7 cellular contexts compared by ENCODE assay signal in the genomic region with DNA sequence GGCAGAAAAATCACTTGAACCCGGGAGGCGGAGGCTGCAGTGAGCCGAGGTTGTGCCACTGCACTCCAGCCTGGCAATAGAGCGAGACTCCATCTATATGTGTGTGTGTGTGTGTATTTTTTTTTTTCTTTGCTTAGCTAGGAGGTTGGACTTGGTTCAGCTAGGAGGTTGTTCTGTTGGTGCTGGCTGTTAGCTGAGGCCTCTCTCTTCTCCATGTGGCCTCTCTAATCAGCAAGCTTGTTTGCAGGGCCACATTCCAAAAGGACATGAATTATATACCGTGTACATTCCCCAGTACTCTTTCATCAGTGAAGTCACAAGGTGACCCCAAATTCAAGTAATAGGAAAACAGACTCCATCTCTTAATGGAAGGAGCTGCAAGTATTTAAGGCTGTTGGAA.
"Had no signal": no experiment of that assay in that cellular context is flagged by ENCODE, and none has a peak within 500 bp of the region (broad histone marks: within the 10 kb centered on the region; RNA-seq: fewer than 3 reads in every experiment).

No MANE protein-coding gene starts in this region.

- H3K9ac ChIP-seq: GM23248 had no signal

- DNase-seq: GM23248, GOT3, H7, HFFc6 had no signal

- H3K27ac ChIP-seq: GM23248, HL-60 had no signal

- ATAC-seq: HCT116 had no signal

- H3K4me3 ChIP-seq: GM23248, HAP-1 had no signal

- H2AFZ ChIP-seq: GM23248 had no signal

- H3K36me3 ChIP-seq: HAP-1 had no signal

- H3K4me1 ChIP-seq: HAP-1 had no signal
